8 cellular contexts compared by ENCODE assay signal in genomic region chr20:37610203-37610798, GRCh38.
"Had no signal": no experiment of that assay in that cellular context is flagged by ENCODE, and none has a peak within 500 bp of the region (broad histone marks: within the 10 kb centered on the region; RNA-seq: fewer than 3 reads in every experiment).

No MANE protein-coding gene starts in this region.

- DNase-seq: GDM1, GF-D8 had no signal

- ATAC-seq: GM12878 had no signal

- FAIRE-seq: G401.6, GM12878, GM12891, GM12892, GM18507, GM19239 had no signal

- H3K4me3 ChIP-seq: GM12878 had no signal
